In the genomic region with DNA sequence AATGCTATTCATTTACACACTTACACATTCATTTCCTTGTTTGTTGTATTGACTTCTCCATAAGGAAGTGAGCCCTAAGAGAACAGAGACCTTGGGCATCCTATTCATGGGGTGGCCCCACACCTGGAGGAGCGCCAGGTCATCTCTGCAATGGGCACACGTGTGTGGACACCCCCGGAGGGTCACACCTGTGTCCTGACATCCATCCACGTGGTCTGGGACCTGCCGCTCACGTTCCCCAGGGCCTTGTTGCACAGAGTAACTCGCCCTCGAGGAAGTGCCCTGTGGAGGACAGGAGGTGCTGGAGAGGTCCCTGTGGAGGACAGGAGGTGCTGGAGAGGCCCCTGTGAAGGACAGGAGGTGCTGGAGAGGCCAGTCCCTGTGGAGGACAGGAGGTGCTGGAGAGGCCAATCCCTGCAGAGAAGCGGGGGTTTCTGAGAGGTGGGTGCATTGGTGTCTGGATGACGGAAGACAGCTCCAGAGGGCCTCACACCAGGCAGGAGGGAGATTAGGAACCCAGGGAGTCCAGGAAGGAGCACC, we compare ENCODE assay signal across 18 cellular contexts.
"Had no signal": no experiment of that assay in that cellular context is flagged by ENCODE, and none has a peak within 500 bp of the region (broad histone marks: within the 10 kb centered on the region; RNA-seq: fewer than 3 reads in every experiment).

No MANE protein-coding gene starts in this region.

- H3K36me3 ChIP-seq: MG63 had no signal

- DNase-seq: activated CD4-positive, alpha-beta T cell treated with anti-CD3 and anti-CD28 coated beads for 48 hours; activated CD4-positive, alpha-beta T cell treated with anti-CD3 and anti-CD28 coated beads, Interleukin-2, amount 50 U/mL, for 4 hours; activated CD8-positive, alpha-beta memory T cell treated with anti-CD3 and anti-CD28 coated beads, Interleukin-2, amount 50 U/mL, for 48 hours; activated CD8-positive, alpha-beta T cell treated with anti-CD3 and anti-CD28 coated beads, Interleukin-2, amount 10 ng/mL, durations not matched to agents 7 days and 5 days; activated T-cell treated with anti-CD3 and anti-CD28 coated beads, Interleukin-2, amount 50 U/mL, for 1 hour; MG63; MV-4-11; NCI-H1092 treated with DMSO at 0.1 percent for 48 hours; NCI-H1417 treated with DMSO at 0.1 percent for 48 hours; NCI-H1694; NCI-H2029; NCI-H510A treated with DMSO at 0.1 percent for 48 hours; NCI-H69; NK-92 treated with Interleukin-12 subunit alpha and Interleukin-12 subunit beta, amount 100 ng/mL, for 24 hours; OCI-M1; SHP77 treated with DMSO at 0.1 percent for 48 hours had no signal

- H3K27me3 Mint-ChIP-seq: activated naive CD4-positive, alpha-beta T cell treated with anti-CD3 and anti-CD28 coated beads, Interleukin-2, amount 50 U/mL, for 24 hours had no signal

- H3K27ac Mint-ChIP-seq: activated CD8-positive, alpha-beta T cell treated with anti-CD3 and anti-CD28 coated beads, Interleukin-2, amount 10 ng/mL, durations not matched to agents 7 days and 5 days; activated naive CD4-positive, alpha-beta T cell treated with anti-CD3 and anti-CD28 coated beads, Interleukin-2, amount 50 U/mL, for 24 hours; T-helper 1 cell treated with Interleukin-12 subunit alpha and Interleukin-12 subunit beta and Interleukin-4 antibody, amounts not matched to agents 30 μg/mL and 1 μg/mL, for 36 hours had no signal

- H3K4me3 ChIP-seq: MG63 had no signal

- H3K27me3 ChIP-seq: MG63 had no signal

- H3K4me1 Mint-ChIP-seq: activated naive CD4-positive, alpha-beta T cell treated with anti-CD3 and anti-CD28 coated beads, Interleukin-2, amount 50 U/mL, for 24 hours had no signal

- H3K4me3 Mint-ChIP-seq: activated CD8-positive, alpha-beta T cell treated with anti-CD3 and anti-CD28 coated beads, Interleukin-2, amount 10 ng/mL, durations not matched to agents 7 days and 5 days; activated naive CD4-positive, alpha-beta T cell treated with anti-CD3 and anti-CD28 coated beads, Interleukin-2, amount 50 U/mL, for 24 hours; T-helper 1 cell treated with Interleukin-12 subunit alpha and Interleukin-12 subunit beta and Interleukin-4 antibody, amounts not matched to agents 30 μg/mL and 1 μg/mL, for 36 hours had no signal
